8 cellular contexts compared by ENCODE assay signal in the genomic region with DNA sequence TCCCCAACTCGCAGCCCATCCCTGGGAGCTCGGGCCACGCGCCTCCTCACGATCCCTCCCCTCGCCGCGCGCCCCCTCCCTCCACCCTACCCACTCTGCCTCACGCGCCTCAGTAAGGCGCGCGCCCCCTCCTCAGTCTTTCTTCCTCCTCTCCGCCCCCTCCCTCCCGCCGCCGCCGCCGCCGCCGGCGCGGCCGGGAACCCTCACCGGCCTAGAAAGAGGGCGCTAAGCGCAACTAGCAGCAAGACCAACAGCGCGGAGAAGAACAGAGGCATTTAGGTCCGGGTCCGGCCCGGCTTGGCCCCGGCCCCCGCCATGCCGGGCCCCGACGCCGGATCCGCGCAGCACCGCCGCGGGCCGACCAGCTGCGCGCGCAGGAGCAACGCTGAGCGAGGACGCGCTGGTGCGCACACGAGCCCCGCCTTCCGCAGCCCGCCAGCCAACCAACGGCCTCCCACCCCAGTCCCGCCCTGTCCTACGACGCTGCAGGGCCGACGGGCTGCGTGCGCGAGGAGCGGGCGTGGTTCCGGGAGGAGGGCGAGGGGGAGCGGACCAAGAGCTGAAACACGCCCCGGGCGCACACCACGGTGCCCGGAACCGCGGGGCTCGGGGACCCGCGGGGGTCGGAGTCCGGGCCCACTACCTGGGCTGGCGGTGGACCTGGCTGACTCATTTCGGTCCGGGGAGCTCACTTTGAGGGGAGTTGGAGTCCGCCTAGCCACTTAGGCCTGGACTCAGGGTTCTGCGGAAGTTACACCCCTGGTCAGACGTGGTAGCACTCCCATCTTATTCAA. TPM values are rescaled to one million over a fixed set of nuclear protein-coding genes. Genes with fewer than 3 reads are reported as not detected.
DNase-seq lines count a peak whose midpoint lies in the region; ATAC-seq and TF ChIP-seq lines count a peak whose summit lies in the region.

A gene (minus strand): TSS at position 377 of the 794 bp plus-strand sequence. CDS start 102 bp downstream, at position 275.

- WGBS in lower leg skin, 2 donors, result 1% methylated on average over 37 to 53 of the region's 89 CpGs

- intact Hi-C loops in activated CD4-positive, alpha-beta memory T cell treated with anti-CD3 and anti-CD28 coated beads for 36 hours (cut with micrococcal nuclease), result loop anchor here (1.0 to 10.0 kb wide), 8 partner anchors 17 to 470 kb away; a partner anchor contains a TSS
- intact Hi-C loops in dorsolateral prefrontal cortex (cut with DNase I), result loop anchor here (2.0 to 10.0 kb wide), 4 partner anchors 18 to 290 kb away; a partner anchor contains a TSS
- intact Hi-C loops in lower leg skin (cut with DNase I; ENCODE audit: low total_unique reads), result no loop called here

- no peaks in the 10 kb centered on the region for H3K27me3 ChIP-seq in dorsolateral prefrontal cortex

- peak within 1 kb of the TSS; percentile 55 to 95 (median 90) for H3K27ac ChIP-seq in dorsolateral prefrontal cortex

- no peaks in the 10 kb centered on the region for H3K9me3 Mint-ChIP-seq in activated CD4-positive, alpha-beta memory T cell treated with anti-CD3 and anti-CD28 coated beads for 36 hours

- DNase-seq in C1 segment of cervical spinal cord (lab: John Stamatoyannopoulos, UW), result peak; percentile 67 to 95 (median 90)
- DNase-seq in NCI-H82 (lab: John Stamatoyannopoulos, UW), result peak; percentile 98
- DNase-seq in activated CD4-positive, alpha-beta memory T cell treated with anti-CD3 and anti-CD28 coated beads for 36 hours, result peak; percentile 97
- DNase-seq in dorsolateral prefrontal cortex, result peak; percentile 89 to 97 (median 94)
- DNase-seq in lower leg skin (ENCODE audit: low spot score in 2 of 2), result peak; percentile 93 to 99
- peak; percentile 94 to 96 for DNase-seq in stimulated activated CD4-positive, alpha-beta T cell treated with anti-CD3 and anti-CD28 coated beads, Interleukin-4, amount 100 ng/mL, for 4 hours

- TF ChIP-seq POLR2A in lower leg skin (IDR thresholded peaks at IDR 0.05), result no peak

- H3K27me3 Mint-ChIP-seq in activated CD4-positive, alpha-beta memory T cell treated with anti-CD3 and anti-CD28 coated beads for 36 hours, result no peaks in the 10 kb centered on the region

- TF ChIP-seq CTCF in dorsolateral prefrontal cortex (IDR thresholded peaks at IDR 0.05 in 54 of 56, conservative IDR thresholded peaks at IDR 0.05 in 2 of 56; ENCODE audit: low read depth in 1 of 56, partially characterized antibody in 56 of 56), result peak in 38 of 56 donors; percentile 4 to 65 (median 24)
- TF ChIP-seq CTCF in lower leg skin (IDR thresholded peaks at IDR 0.05), result no peak

- peaks cover 40% of the 10 kb centered on the region for H3K4me1 Mint-ChIP-seq in activated CD4-positive, alpha-beta memory T cell treated with anti-CD3 and anti-CD28 coated beads for 36 hours (ENCODE audit: low read depth)

- POLR2A ChIA-PET in activated CD4-positive, alpha-beta memory T cell treated with anti-CD3 and anti-CD28 coated beads for 36 hours (lab: Charles Lee), result interaction anchor here (0.7 to 4.3 kb wide), 15 partner anchors 12 to 253 kb away, joined by 3 to 32 read pairs (median 4); a partner anchor contains a TSS

- H3K4me3 ChIP-seq in dorsolateral prefrontal cortex (peak within 1 kb of the TSS; percentile 66 to 99 (median 87)), lower leg skin (ENCODE audit: low read depth, poor library complexity, severe bottlenecking) (peak within 1 kb of the TSS; percentile 99)

- peak within 1 kb of the TSS; percentile 86 for H3K27ac Mint-ChIP-seq in activated CD4-positive, alpha-beta memory T cell treated with anti-CD3 and anti-CD28 coated beads for 36 hours

- ATAC-seq in GM19395 (IDR thresholded peaks at IDR 0.05; ENCODE audit: unreplicated experiment) (peak; percentile 84), HG03565 (IDR thresholded peaks at IDR 0.05; ENCODE audit: unreplicated experiment) (peak; percentile 84)

- CTCF ChIA-PET in activated CD4-positive, alpha-beta memory T cell treated with anti-CD3 and anti-CD28 coated beads for 36 hours (lab: Charles Lee), result interaction anchor here (0.6 to 8.0 kb wide), 17 partner anchors 10 to 308 kb away, joined by 3 to 94 read pairs (median 5); a partner anchor contains a TSS

- peaks cover 33% of the 10 kb centered on the region for H3K36me3 Mint-ChIP-seq in activated CD4-positive, alpha-beta memory T cell treated with anti-CD3 and anti-CD28 coated beads for 36 hours

- peak within 1 kb of the TSS; percentile 83 for H3K4me3 Mint-ChIP-seq in activated CD4-positive, alpha-beta memory T cell treated with anti-CD3 and anti-CD28 coated beads for 36 hours

RNA-seq across cellular contexts. Expression of the gene that starts here (rescaled TPM):
- 100 to 1,000 TPM; 127 to 133 TPM for total RNA-seq in activated CD4-positive, alpha-beta memory T cell treated with anti-CD3 and anti-CD28 coated beads for 36 hours
- total RNA-seq in dorsolateral prefrontal cortex (100 to 1,000 TPM; 115 to 212 (median 151) TPM), lower leg skin (10 to 100 TPM; 51.0 to 93.7 (median 83.7) TPM)

Comparison
In these comparisons a context has a peak if more than half of its experiments do, and no peak if none do; other contexts are left out.
1. Peak in every context shown above with its lines: DNase-seq, ATAC-seq, H3K4me3 ChIP-seq and H3K27ac ChIP-seq.
2. CTCF ChIP-seq: peak in dorsolateral prefrontal cortex (38 of 56); none in lower leg skin (0 of 3).